In genomic region chr9:71202931-71203330, GRCh38 we compare ENCODE assay signal across 35 cellular contexts.
"Had no signal": no experiment of that assay in that cellular context is flagged by ENCODE, and none has a peak within 500 bp of the region (broad histone marks: within the 10 kb centered on the region; RNA-seq: fewer than 3 reads in every experiment).

No MANE protein-coding gene starts in this region.

- DNase-seq: activated CD4-positive, alpha-beta memory T cell treated with anti-CD3 and anti-CD28 coated beads for 36 hours; activated CD4-positive, alpha-beta T cell treated with anti-CD3 and anti-CD28 coated beads for 36 hours; activated CD4-positive, alpha-beta T cell treated with anti-CD3 and anti-CD28 coated beads, Interleukin-2, amount 10 ng/mL, durations not matched to agents 24 days and 14 days; activated CD4-positive, CD25-positive, alpha-beta regulatory T cell; activated CD4-positive, CD25-positive, alpha-beta regulatory T cell treated with anti-CD3 and anti-CD28 coated beads, Interleukin-2, amount 50 U/mL, for 72 hours; activated CD8-positive, alpha-beta memory T cell treated with anti-CD3 and anti-CD28 coated beads, Interleukin-2, amount 10 ng/mL, durations not matched to agents 7 days and 5 days; activated CD8-positive, alpha-beta memory T cell treated with anti-CD3 and anti-CD28 coated beads, Interleukin-2, amount 50 U/mL, for 4 hours; activated CD8-positive, alpha-beta T cell treated with anti-CD3 and anti-CD28 coated beads, Interleukin-2, amount 10 ng/mL, durations not matched to agents 7 days and 5 days; activated effector memory CD4-positive, alpha-beta T cell treated with anti-CD3 and anti-CD28 coated beads, Interleukin-2, amount 50 U/mL, for 16 hours; activated naive CD4-positive, alpha-beta T cell treated with anti-CD3 and anti-CD28 coated beads for 36 hours; activated naive CD8-positive, alpha-beta T cell treated with anti-CD3 and anti-CD28 coated beads for 36 hours; activated naive CD8-positive, alpha-beta T cell treated with anti-CD3 and anti-CD28 coated beads, Interleukin-2, amount 50 U/mL, for 24 hours; activated T-cell treated with anti-CD3 and anti-CD28 coated beads, Interleukin-2, amount 50 U/mL, for 1 hour; activated T-cell treated with anti-CD3 and anti-CD28 coated beads, Interleukin-2, amount 50 U/mL, for 48 hours; adrenal gland; amygdala; aorta; brain microvascular endothelial cell; dorsolateral prefrontal cortex; effector memory CD4-positive, alpha-beta T cell; erythroblast; foreskin melanocyte; heart right ventricle; T-helper 1 cell; T-helper 17 cell; T1000 had no signal

- H3K27me3 Mint-ChIP-seq: activated CD4-positive, alpha-beta T cell treated with anti-CD3 and anti-CD28 coated beads, Interleukin-2, amount 10 ng/mL, durations not matched to agents 24 days and 14 days; activated naive CD4-positive, alpha-beta T cell treated with anti-CD3 and anti-CD28 coated beads, Interleukin-2, amount 50 U/mL, for 24 hours; activated naive CD8-positive, alpha-beta T cell treated with anti-CD3 and anti-CD28 coated beads for 36 hours; central memory CD8-positive, alpha-beta T cell; dendritic cell treated with granulocyte-macrophage colony-stimulating factor and Interleukin-4, amounts not matched to agents 40 ng/mL and 50 ng/mL, for 4 days; T-helper 17 cell had no signal

- H3K9me3 ChIP-seq: adrenal gland, esophagus muscularis mucosa, gastroesophageal sphincter, heart right ventricle had no signal

- H3K27ac Mint-ChIP-seq: activated CD4-positive, alpha-beta memory T cell treated with anti-CD3 and anti-CD28 coated beads for 36 hours; activated CD4-positive, alpha-beta T cell treated with anti-CD3 and anti-CD28 coated beads for 36 hours; activated CD4-positive, alpha-beta T cell treated with anti-CD3 and anti-CD28 coated beads, Interleukin-2, amount 10 ng/mL, durations not matched to agents 24 days and 14 days; activated CD8-positive, alpha-beta memory T cell treated with anti-CD3 and anti-CD28 coated beads, Interleukin-2, amount 10 ng/mL, durations not matched to agents 7 days and 5 days; activated CD8-positive, alpha-beta T cell treated with anti-CD3 and anti-CD28 coated beads, Interleukin-2, amount 10 ng/mL, durations not matched to agents 7 days and 5 days; activated naive CD4-positive, alpha-beta T cell treated with anti-CD3 and anti-CD28 coated beads for 36 hours; activated naive CD4-positive, alpha-beta T cell treated with anti-CD3 and anti-CD28 coated beads, Interleukin-2, amount 50 U/mL, for 24 hours; activated naive CD8-positive, alpha-beta T cell treated with anti-CD3 and anti-CD28 coated beads for 36 hours; activated naive CD8-positive, alpha-beta T cell treated with anti-CD3 and anti-CD28 coated beads, Interleukin-2, amount 50 U/mL, for 24 hours; activated T-helper 1 cell treated with anti-CD3 and anti-CD28 coated beads, Interleukin-12 subunit alpha, Interleukin-12 subunit beta, Interleukin-2, Interleukin-4 antibody, amounts not matched to agents 30 ng/mL and 10 ng/mL and 1 ng/mL, durations not matched to agents 14 hours and 24 hours and 36 hours; activated T-helper 2 cell treated with anti-CD3 and anti-CD28 coated beads, Interferon-gamma antibody, Interleukin-2, Interleukin-4, amounts not matched to agents 10 μg/mL and 5 μg/mL and 100 μg/mL, durations not matched to agents 14 hours and 24 hours and 36 hours; dendritic cell treated with granulocyte-macrophage colony-stimulating factor and Interleukin-4, amounts not matched to agents 40 ng/mL and 50 ng/mL, for 4 days; T-helper 17 cell; T-helper 2 cell treated with Interferon-gamma antibody and Interleukin-4, amounts not matched to agents 5 μg/mL and 100 μg/mL, for 36 hours had no signal

- H3K27ac ChIP-seq: adrenal gland, brain microvascular endothelial cell, coronary artery, dorsolateral prefrontal cortex, esophagus muscularis mucosa, gastroesophageal sphincter, heart right ventricle had no signal

- H3K4me1 ChIP-seq: adrenal gland, esophagus muscularis mucosa, gastroesophageal sphincter, heart right ventricle had no signal

- H3K36me3 Mint-ChIP-seq: activated CD4-positive, alpha-beta memory T cell treated with anti-CD3 and anti-CD28 coated beads for 36 hours; activated CD8-positive, alpha-beta memory T cell treated with anti-CD3 and anti-CD28 coated beads, Interleukin-2, amount 10 ng/mL, durations not matched to agents 7 days and 5 days; activated naive CD4-positive, alpha-beta T cell treated with anti-CD3 and anti-CD28 coated beads, Interleukin-2, amount 50 U/mL, for 24 hours; activated naive CD8-positive, alpha-beta T cell treated with anti-CD3 and anti-CD28 coated beads for 36 hours had no signal

- H3K27me3 ChIP-seq: adrenal gland, brain microvascular endothelial cell, dorsolateral prefrontal cortex, esophagus muscularis mucosa, gastroesophageal sphincter, heart right ventricle had no signal

- H3K4me1 Mint-ChIP-seq: activated CD4-positive, alpha-beta T cell treated with anti-CD3 and anti-CD28 coated beads for 36 hours; activated CD4-positive, alpha-beta T cell treated with anti-CD3 and anti-CD28 coated beads, Interleukin-2, amount 10 ng/mL, durations not matched to agents 24 days and 14 days; activated CD8-positive, alpha-beta memory T cell treated with anti-CD3 and anti-CD28 coated beads, Interleukin-2, amount 10 ng/mL, durations not matched to agents 7 days and 5 days; activated naive CD4-positive, alpha-beta T cell treated with anti-CD3 and anti-CD28 coated beads, Interleukin-2, amount 50 U/mL, for 24 hours; activated naive CD8-positive, alpha-beta T cell treated with anti-CD3 and anti-CD28 coated beads for 36 hours; activated naive CD8-positive, alpha-beta T cell treated with anti-CD3 and anti-CD28 coated beads, Interleukin-2, amount 50 U/mL, for 24 hours; central memory CD8-positive, alpha-beta T cell; T-helper 17 cell had no signal

- ATAC-seq: activated CD4-positive, alpha-beta T cell treated with anti-CD3 and anti-CD28 coated beads for 36 hours; activated CD8-positive, alpha-beta memory T cell treated with anti-CD3 and anti-CD28 coated beads, Interleukin-2, amount 10 ng/mL, durations not matched to agents 7 days and 5 days; activated CD8-positive, alpha-beta T cell treated with anti-CD3 and anti-CD28 coated beads, Interleukin-2, amount 10 ng/mL, durations not matched to agents 7 days and 5 days; activated naive CD8-positive, alpha-beta T cell treated with anti-CD3 and anti-CD28 coated beads, Interleukin-2, amount 50 U/mL, for 24 hours; gastroesophageal sphincter; heart right ventricle; T-helper 17 cell had no signal

- H3K4me3 Mint-ChIP-seq: activated CD4-positive, alpha-beta memory T cell treated with anti-CD3 and anti-CD28 coated beads for 36 hours; activated CD4-positive, alpha-beta T cell treated with anti-CD3 and anti-CD28 coated beads for 36 hours; activated CD4-positive, alpha-beta T cell treated with anti-CD3 and anti-CD28 coated beads, Interleukin-2, amount 10 ng/mL, durations not matched to agents 24 days and 14 days; activated CD8-positive, alpha-beta memory T cell treated with anti-CD3 and anti-CD28 coated beads, Interleukin-2, amount 10 ng/mL, durations not matched to agents 7 days and 5 days; activated CD8-positive, alpha-beta T cell treated with anti-CD3 and anti-CD28 coated beads, Interleukin-2, amount 10 ng/mL, durations not matched to agents 7 days and 5 days; activated naive CD4-positive, alpha-beta T cell treated with anti-CD3 and anti-CD28 coated beads for 36 hours; activated naive CD4-positive, alpha-beta T cell treated with anti-CD3 and anti-CD28 coated beads, Interleukin-2, amount 50 U/mL, for 24 hours; activated naive CD8-positive, alpha-beta T cell treated with anti-CD3 and anti-CD28 coated beads for 36 hours; activated naive CD8-positive, alpha-beta T cell treated with anti-CD3 and anti-CD28 coated beads, Interleukin-2, amount 50 U/mL, for 24 hours; activated T-helper 1 cell treated with anti-CD3 and anti-CD28 coated beads, Interleukin-12 subunit alpha, Interleukin-12 subunit beta, Interleukin-2, Interleukin-4 antibody, amounts not matched to agents 30 ng/mL and 10 ng/mL and 1 ng/mL, durations not matched to agents 14 hours and 24 hours and 36 hours; central memory CD8-positive, alpha-beta T cell; dendritic cell treated with granulocyte-macrophage colony-stimulating factor and Interleukin-4, amounts not matched to agents 40 ng/mL and 50 ng/mL, for 4 days; T-helper 17 cell; T-helper 2 cell treated with Interferon-gamma antibody and Interleukin-4, amounts not matched to agents 5 μg/mL and 100 μg/mL, for 36 hours had no signal

- H3K4me3 ChIP-seq: adrenal gland, coronary artery, dorsolateral prefrontal cortex, esophagus muscularis mucosa, gastroesophageal sphincter, heart right ventricle had no signal

- H3K9me3 Mint-ChIP-seq: activated CD4-positive, alpha-beta T cell treated with anti-CD3 and anti-CD28 coated beads, Interleukin-2, amount 10 ng/mL, durations not matched to agents 24 days and 14 days; activated naive CD4-positive, alpha-beta T cell treated with anti-CD3 and anti-CD28 coated beads, Interleukin-2, amount 50 U/mL, for 24 hours; activated T-helper 2 cell treated with anti-CD3 and anti-CD28 coated beads, Interferon-gamma antibody, Interleukin-2, Interleukin-4, amounts not matched to agents 10 μg/mL and 5 μg/mL and 100 μg/mL, durations not matched to agents 14 hours and 24 hours and 36 hours; T-helper 2 cell treated with Interferon-gamma antibody and Interleukin-4, amounts not matched to agents 5 μg/mL and 100 μg/mL, for 36 hours had no signal

- H3K36me3 ChIP-seq: adrenal gland, brain microvascular endothelial cell, esophagus muscularis mucosa, gastroesophageal sphincter, heart right ventricle had no signal
